2 cellular contexts compared by ENCODE assay signal in genomic region chr4:1204286-1204827, GRCh38.
TF ChIP-seq lines count a peak whose summit lies in the region.

No MANE protein-coding gene starts in this region.

TF ChIP-seq in WTC11, 78 proteins besides CTCF, POLR2A, EP300 and RAD21 (continued from another document):
- TF ChIP-seq E2F5 (CRISPR knock-in tag; IDR thresholded peaks at IDR 0.05) (no peak), CDX4 (CRISPR knock-in tag; IDR thresholded peaks at IDR 0.05; ENCODE audit: borderline replicate concordance) (no peak)

TF ChIP-seq in liver, 16 proteins besides CTCF, POLR2A, EP300 and RAD21 (continued from another document):
- TF ChIP-seq REST (IDR thresholded peaks at IDR 0.05): no peak
- TF ChIP-seq SP1 (IDR thresholded peaks at IDR 0.05): no peak
- no peak for TF ChIP-seq FOXA1 (IDR thresholded peaks at IDR 0.05)
- no peak for TF ChIP-seq ZBTB33 (IDR thresholded peaks at IDR 0.05)
- no peak for TF ChIP-seq MAX (IDR thresholded peaks at IDR 0.05)
- no peak for TF ChIP-seq HNF4A (conservative IDR thresholded peaks at IDR 0.05)
- TF ChIP-seq TAF1 (conservative IDR thresholded peaks at IDR 0.05): no peak
- no peak for TF ChIP-seq YY1 (IDR thresholded peaks at IDR 0.05)
